8 cellular contexts compared by ENCODE assay signal in the genomic region with DNA sequence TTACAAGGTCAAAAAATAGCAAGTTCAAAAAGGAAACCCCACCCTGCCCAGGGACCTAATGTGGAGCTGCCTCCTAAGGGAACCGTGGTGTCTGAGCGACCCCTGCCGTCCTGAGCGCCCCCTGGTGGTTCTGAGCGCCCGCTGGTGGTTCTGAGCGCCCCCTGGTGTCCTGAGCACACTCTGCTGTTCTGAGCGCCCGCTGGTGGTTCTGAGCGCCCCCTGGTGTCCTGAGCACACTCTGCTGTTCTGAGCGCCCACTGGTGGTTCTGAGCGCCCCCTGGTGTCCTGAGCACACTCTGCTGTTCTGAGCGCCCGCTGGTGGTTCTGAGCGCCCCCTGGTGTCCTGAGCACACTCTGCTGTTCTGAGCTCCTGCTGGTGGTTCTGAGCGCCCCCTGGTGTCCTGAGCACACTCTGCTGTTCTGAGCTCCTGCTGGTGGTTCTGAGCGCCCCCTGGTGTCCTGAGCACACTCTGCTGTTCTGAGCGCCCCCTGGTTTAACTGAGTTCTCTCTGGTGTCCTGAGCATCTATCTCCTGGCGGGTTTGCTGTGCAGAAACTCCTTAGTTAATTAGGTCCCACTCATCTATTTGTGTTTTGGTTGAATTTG.
DNase-seq lines count a peak whose midpoint lies in the region; ATAC-seq and TF ChIP-seq lines count a peak whose summit lies in the region.
"Not testable (repeated sequence)": the region's sequence is repeated elsewhere in the genome, so short reads cannot be mapped to it uniquely, and the experiment has no call there.

No MANE protein-coding gene starts in this region.

- H3K27me3 ChIP-seq in CD4-positive, CD25-positive, alpha-beta regulatory T cell (ENCODE audit: control insufficient read depth, insufficient read depth, low read length); HUES48 (ENCODE audit: control insufficient read depth, insufficient read depth, low read length); colonic mucosa: not testable (repeated sequence)

- H3K36me3 ChIP-seq in CD4-positive, CD25-positive, alpha-beta regulatory T cell (ENCODE audit: control insufficient read depth, insufficient read depth, low read length); HUES48 (ENCODE audit: control insufficient read depth, insufficient read depth, low read length); colonic mucosa: not testable (repeated sequence)

- H3K4me1 ChIP-seq in CD4-positive, CD25-positive, alpha-beta regulatory T cell (ENCODE audit: control insufficient read depth, insufficient read depth, low read length, poor library complexity, severe bottlenecking); HUES48 (ENCODE audit: control insufficient read depth, insufficient read depth, low read length); colonic mucosa: not testable (repeated sequence)

- H3K9me3 Mint-ChIP-seq in CD4-positive, CD25-positive, alpha-beta regulatory T cell; activated T-cell treated with anti-CD3 and anti-CD28 coated beads, Interleukin-2, amount 50 U/mL, for 4 hours; naive thymus-derived CD8-positive, alpha-beta T cell: not testable (repeated sequence)

- H3K4me3 ChIP-seq in CD4-positive, CD25-positive, alpha-beta regulatory T cell (ENCODE audit: low read depth, low read length); colonic mucosa: not testable (repeated sequence)
- H3K4me3 ChIP-seq in HUES48 (ENCODE audit: low read depth, low read length): peak overlapping the region; percentile 28; the same call in 1 of the 2 replicates

- not testable (repeated sequence) for H3K36me3 Mint-ChIP-seq in CD4-positive, CD25-positive, alpha-beta regulatory T cell; activated T-cell treated with anti-CD3 and anti-CD28 coated beads, Interleukin-2, amount 50 U/mL, for 4 hours (ENCODE audit: insufficient read depth); naive thymus-derived CD8-positive, alpha-beta T cell

- TF ChIP-seq CTCF in colonic mucosa (IDR thresholded peaks at IDR 0.05): peak; percentile 37

- intact Hi-C loops in colonic mucosa (cut with DNase I): not testable (repeated sequence)

- POLR2A ChIA-PET in naive thymus-derived CD8-positive, alpha-beta T cell (lab: Charles Lee): not testable (repeated sequence)

- H3K9ac ChIP-seq in HUES48 (ENCODE audit: low read depth, low read length); colonic mucosa (ENCODE audit: low read depth in 2 of 2, low read length in 2 of 2): not testable (repeated sequence)

- H3K27ac ChIP-seq in CD4-positive, CD25-positive, alpha-beta regulatory T cell (ENCODE audit: insufficient read depth, low read length, poor library complexity, severe bottlenecking); HUES48 (ENCODE audit: low read depth, low read length); colonic mucosa: not testable (repeated sequence)

- not testable (repeated sequence) for H3K27ac Mint-ChIP-seq in CD4-positive, CD25-positive, alpha-beta regulatory T cell
- peak overlapping the region in 3 of 10 donors; percentile 41 to 80 (median 47) for H3K27ac Mint-ChIP-seq in naive thymus-derived CD8-positive, alpha-beta T cell

- not testable (repeated sequence) for H3K4me3 Mint-ChIP-seq in CD4-positive, CD25-positive, alpha-beta regulatory T cell; activated T-cell treated with anti-CD3 and anti-CD28 coated beads, Interleukin-2, amount 50 U/mL, for 4 hours; naive thymus-derived CD8-positive, alpha-beta T cell

- H3K9me3 ChIP-seq in CD4-positive, CD25-positive, alpha-beta regulatory T cell (ENCODE audit: control insufficient read depth in 2 of 2, low read length in 2 of 2); colonic mucosa: not testable (repeated sequence)
- peaks cover 94% of the 10 kb centered on the region for H3K9me3 ChIP-seq in HUES48 (ENCODE audit: control insufficient read depth, insufficient read depth, low read length)

- ATAC-seq in CD4-positive, CD25-positive, alpha-beta regulatory T cell (ENCODE audit: low read depth in 2 of 2): peak in 1 of 2 donors; percentile 42
- peak; percentile 50 for ATAC-seq in GM19463 (IDR thresholded peaks at IDR 0.05; ENCODE audit: unreplicated experiment)
- peak; percentile 46 to 64 for ATAC-seq in activated T-cell treated with anti-CD3 and anti-CD28 coated beads, Interleukin-2, amount 50 U/mL, for 4 hours
- not testable (repeated sequence) for ATAC-seq in naive thymus-derived CD8-positive, alpha-beta T cell

- peaks cover 0 to 11% (median 4%) of the 10 kb centered on the region in 4 donors for H3K4me1 Mint-ChIP-seq in CD4-positive, CD25-positive, alpha-beta regulatory T cell
- peaks cover 22% of the 10 kb centered on the region for H3K4me1 Mint-ChIP-seq in activated T-cell treated with anti-CD3 and anti-CD28 coated beads, Interleukin-2, amount 50 U/mL, for 4 hours (ENCODE audit: low read depth)
- peaks cover 7 to 25% (median 18%) of the 10 kb centered on the region in 4 donors for H3K4me1 Mint-ChIP-seq in naive thymus-derived CD8-positive, alpha-beta T cell

- peaks cover 12% of the 10 kb centered on the region for H3K27me3 Mint-ChIP-seq in CD4-positive, CD25-positive, alpha-beta regulatory T cell
- not testable (repeated sequence) for H3K27me3 Mint-ChIP-seq in activated T-cell treated with anti-CD3 and anti-CD28 coated beads, Interleukin-2, amount 50 U/mL, for 4 hours (ENCODE audit: low read depth); naive thymus-derived CD8-positive, alpha-beta T cell

- peak; percentile 16 to 53 (median 24) for DNase-seq in CD4-positive, CD25-positive, alpha-beta regulatory T cell
- DNase-seq in T-helper 22 cell (ENCODE audit: low read depth) (peak; percentile 9), colonic mucosa (peak; percentile 39)
- DNase-seq in activated T-cell treated with anti-CD3 and anti-CD28 coated beads, Interleukin-2, amount 50 U/mL, for 4 hours: peak; percentile 34
- DNase-seq in naive thymus-derived CD8-positive, alpha-beta T cell: peak in 9 of 10 donors; percentile 16 to 59 (median 32)
- DNase-seq in stimulated activated CD8-positive, alpha-beta memory T cell treated with anti-CD3 and anti-CD28 coated beads, Interleukin-15, amount 100 ng/mL, for 4 hours (ENCODE audit: low read depth in 2 of 2): peak; percentile 15 to 21
